Comparison of ENCODE assay signal across 20 cellular contexts in genomic region chr2:42087857-42088195, GRCh38. TPM values are rescaled to one million over a fixed set of nuclear protein-coding genes. Genes with fewer than 3 reads are reported as not detected.
A peak's percentile ranks its signal among the peaks of the same experiment; 100 is the strongest.
DNase-seq lines count a peak whose midpoint lies in the region; ATAC-seq, FAIRE-seq and TF ChIP-seq lines count a peak whose summit lies in the region.
"Had no signal": no experiment of that assay in that cellular context is flagged by ENCODE, and none has a peak within 500 bp of the region (broad histone marks: within the 10 kb centered on the region; RNA-seq: fewer than 3 reads in every experiment).

No MANE protein-coding gene starts in this region.

- H3K4me3 ChIP-seq in A549 (no peak overlapping the region), HEK293 (ENCODE audit: low read depth, low read length) (no peak overlapping the region), MG63 (no peak overlapping the region)
- H3K4me3 ChIP-seq: GM12878 had no signal

- TF ChIP-seq CTCF in A549 (IDR thresholded peaks at IDR 0.05): no peak
- TF ChIP-seq CTCF in HEK293 (tag by site-specific recombination; IDR thresholded peaks at IDR 0.05): no peak

- POLR2A ChIA-PET in A549 (lab: Yijun Ruan, JAX): no interaction called here
- POLR2A ChIA-PET in HEK293 (lab: Yijun Ruan, JAX): no interaction called here

- 43% methylated on average over 2 of the region's 2 CpGs for WGBS in A549 (ENCODE audit: missing lambda C conversion rate)

- H3K27me3 ChIP-seq in MG63: no peaks in the 10 kb centered on the region

- TF ChIP-seq POLR2A in A549 (IDR thresholded peaks at IDR 0.05; ENCODE audit: low read length): no peak

- no peak overlapping the region; the same call in 2 of the 3 replicates for H3K4me2 ChIP-seq in A549

- H3K9me3 ChIP-seq in A549: no peaks in the 10 kb centered on the region
- H3K9me3 ChIP-seq in HEK293 (ENCODE audit: control insufficient read depth, insufficient read depth, low read depth, low read length): no peaks in the 10 kb centered on the region
- H3K9me3 ChIP-seq in MG63: no peaks in the 10 kb centered on the region
- H3K9me3 ChIP-seq: Caco-2 had no signal

- peaks cover 61% of the 10 kb centered on the region for H3K4me1 ChIP-seq in A549
- peaks cover 13% of the 10 kb centered on the region for H3K4me1 ChIP-seq in HEK293 (ENCODE audit: control insufficient read depth, insufficient read depth, low read length)

- H3K27ac ChIP-seq in A549: peak overlapping the region; percentile 1 to 80; a peak in 3 of 6 replicates
- no peak overlapping the region for H3K27ac ChIP-seq in HEK293 (ENCODE audit: extremely low read depth, low read depth, low read length)
- peak overlapping the region; percentile 10 for H3K27ac ChIP-seq in angular gyrus (ENCODE audit: low read depth, low read length)
- H3K27ac ChIP-seq: C4-2B had no signal

- TF ChIP-seq EP300 in A549 (IDR thresholded peaks at IDR 0.05): no peak

- no peak for TF ChIP-seq RAD21 in A549 (conservative IDR thresholded peaks at IDR 0.05 in 1 of 2, IDR thresholded peaks at IDR 0.05 in 1 of 2)

- no peak for FAIRE-seq in A549 (lab: Jason Lieb, UNC)
- FAIRE-seq: GM12878, H1, HepG2 had no signal

- no peak for ATAC-seq in A549
- ATAC-seq: GM12878, HepG2 had no signal

- H3K36me3 ChIP-seq in HEK293 (ENCODE audit: control insufficient read depth in 2 of 2, insufficient read depth in 1 of 2, low read length in 2 of 2): no peaks in the 10 kb centered on the region
- H3K36me3 ChIP-seq in MG63: no peaks in the 10 kb centered on the region

- no peak for DNase-seq in A549 (ENCODE audit: low read depth in 1 of 2, low spot score in 1 of 2)
- DNase-seq in renal cortical epithelial cell (ENCODE audit: low read depth): peak; percentile 36
- DNase-seq in MG63: no peak
- DNase-seq in AG20443 (ENCODE audit: low spot score): no peak
- DNase-seq in NCI-H1436 treated with DMSO at 0.1 percent for 48 hours (lab: John Stamatoyannopoulos, UW): no peak
- DNase-seq: ACHN; AML-193; Caco-2; CD4-positive, alpha-beta T cell; DMS153; DND-41; EL; H9 had no signal

- CTCF ChIA-PET in A549 (lab: Yijun Ruan, JAX) (interaction anchor here (0.9 to 16.8 kb wide), 30 partner anchors 8 to 241 kb away, joined by 3 to 761 read pairs (median 10); partner anchors contain the start of gene PKDCC), HEK293 (lab: Yijun Ruan, JAX) (interaction anchor here (0.6 to 13.0 kb wide), 16 partner anchors 8 to 246 kb away, joined by 3 to 369 read pairs (median 8); partner anchors contain the start of gene PKDCC)

TF ChIP-seq in A549, 52 proteins besides CTCF, POLR2A, EP300 and RAD21:
- TF ChIP-seq USF2 (IDR thresholded peaks at IDR 0.05) (no peak), JUNB (IDR thresholded peaks at IDR 0.05) (no peak), TFCP2L1 (CRISPR knock-in tag; IDR thresholded peaks at IDR 0.05) (no peak), MYC (IDR thresholded peaks at IDR 0.05; ENCODE audit: borderline replicate concordance, low read length) (no peak), ZSCAN20 (CRISPR knock-in tag; IDR thresholded peaks at IDR 0.05) (no peak), MAFK (IDR thresholded peaks at IDR 0.05; ENCODE audit: partially characterized antibody) (no peak), KDM5A (IDR thresholded peaks at IDR 0.05) (no peak), HES2 (IDR thresholded peaks at IDR 0.05) (no peak), ZC3H11A (IDR thresholded peaks at IDR 0.05) (no peak), RNF2 (IDR thresholded peaks at IDR 0.05; ENCODE audit: borderline replicate concordance, low read depth) (no peak), FOSB (CRISPR knock-in tag; IDR thresholded peaks at IDR 0.05) (no peak), NR3C1 (IDR thresholded peaks at IDR 0.05) (no peak), NPAS2 (CRISPR knock-in tag; IDR thresholded peaks at IDR 0.05; ENCODE audit: borderline replicate concordance) (no peak), CEBPB (IDR thresholded peaks at IDR 0.05) (no peak), RCOR1 (IDR thresholded peaks at IDR 0.05; ENCODE audit: low read depth, low read length) (no peak), PBX3 (IDR thresholded peaks at IDR 0.05) (no peak)

TF ChIP-seq in HEK293, 187 proteins besides CTCF, POLR2A, EP300 and RAD21:
- TF ChIP-seq, protein P1, sequence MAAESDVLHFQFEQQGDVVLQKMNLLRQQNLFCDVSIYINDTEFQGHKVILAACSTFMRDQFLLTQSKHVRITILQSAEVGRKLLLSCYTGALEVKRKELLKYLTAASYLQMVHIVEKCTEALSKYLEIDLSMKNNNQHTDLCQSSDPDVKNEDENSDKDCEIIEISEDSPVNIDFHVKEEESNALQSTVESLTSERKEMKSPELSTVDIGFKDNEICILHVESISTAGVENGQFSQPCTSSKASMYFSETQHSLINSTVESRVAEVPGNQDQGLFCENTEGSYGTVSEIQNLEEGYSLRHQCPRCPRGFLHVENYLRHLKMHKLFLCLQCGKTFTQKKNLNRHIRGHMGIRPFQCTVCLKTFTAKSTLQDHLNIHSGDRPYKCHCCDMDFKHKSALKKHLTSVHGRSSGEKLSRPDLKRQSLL (tag by site-specific recombination; IDR thresholded peaks at IDR 0.05): no peak
- TF ChIP-seq ZNF114 (tag by site-specific recombination; IDR thresholded peaks at IDR 0.05) (no peak), PRDM1 (tag by site-specific recombination; IDR thresholded peaks at IDR 0.05) (no peak), ZBTB7A (tag by site-specific recombination; IDR thresholded peaks at IDR 0.05; ENCODE audit: low read depth) (no peak), ZNF549 (tag by site-specific recombination; IDR thresholded peaks at IDR 0.05) (peak; percentile 86), ZNF529 (tag by site-specific recombination; IDR thresholded peaks at IDR 0.05; ENCODE audit: insufficient replicate concordance) (no peak), IKZF3 (tag by site-specific recombination; IDR thresholded peaks at IDR 0.05) (no peak)

RNA-seq across cellular contexts. Expression of gene PKDCC, which starts 40.0 kb away (rescaled TPM):
- polyA plus RNA-seq in A549 (2011; rRNA removed) (30.0 and 42.9 TPM in 2 replicates), A549 (2017; fragmentation: RNase III; extraction: RNeasy Plus Mini Kit Qiagen cat#74134 plus additional on column Dnase treatment) (64.5 to 99.1 TPM (median 82.4 TPM) in 3 replicates)
- polyA plus RNA-seq in A549 (2012; cell fraction: cytosol; rRNA removed): 67.6 and 81.3 TPM in 2 replicates
- 257 and 275 TPM in 2 replicates for polyA plus RNA-seq in A549 (2012; cell fraction: nucleus; rRNA removed)
- 83.0 and 96.8 TPM in 2 replicates for polyA minus RNA-seq in A549 (2011; rRNA and poly(A)+ RNA removed)
- total RNA-seq in renal cortical epithelial cell: 2.1 and 2.4 TPM in 2 replicates
- 24.0 and 36.0 TPM in 2 replicates for total RNA-seq in MG63 (2014; rRNA removed; shearing (Covaris generic); ENCODE audit: low replicate concordance)
- total RNA-seq: CD4-positive, alpha-beta T cell had no signal
- polyA plus RNA-seq: IgD-negative memory B cell had no signal
